1 cellular context compared by ENCODE assay signal in genomic region chr5:130710596-130710995, GRCh38.
TF ChIP-seq lines count a peak whose summit lies in the region.

No MANE protein-coding gene starts in this region.

TF ChIP-seq in H1, 55 proteins besides CTCF, POLR2A, EP300 and RAD21:
- TF ChIP-seq USF2 (IDR thresholded peaks at IDR 0.05; ENCODE audit: low read length) = no peak
- TF ChIP-seq NRF1 (IDR thresholded peaks at IDR 0.05; ENCODE audit: low read depth, low read length) = no peak
